ENCODE assay signal across 29 cellular contexts in the genomic region with DNA sequence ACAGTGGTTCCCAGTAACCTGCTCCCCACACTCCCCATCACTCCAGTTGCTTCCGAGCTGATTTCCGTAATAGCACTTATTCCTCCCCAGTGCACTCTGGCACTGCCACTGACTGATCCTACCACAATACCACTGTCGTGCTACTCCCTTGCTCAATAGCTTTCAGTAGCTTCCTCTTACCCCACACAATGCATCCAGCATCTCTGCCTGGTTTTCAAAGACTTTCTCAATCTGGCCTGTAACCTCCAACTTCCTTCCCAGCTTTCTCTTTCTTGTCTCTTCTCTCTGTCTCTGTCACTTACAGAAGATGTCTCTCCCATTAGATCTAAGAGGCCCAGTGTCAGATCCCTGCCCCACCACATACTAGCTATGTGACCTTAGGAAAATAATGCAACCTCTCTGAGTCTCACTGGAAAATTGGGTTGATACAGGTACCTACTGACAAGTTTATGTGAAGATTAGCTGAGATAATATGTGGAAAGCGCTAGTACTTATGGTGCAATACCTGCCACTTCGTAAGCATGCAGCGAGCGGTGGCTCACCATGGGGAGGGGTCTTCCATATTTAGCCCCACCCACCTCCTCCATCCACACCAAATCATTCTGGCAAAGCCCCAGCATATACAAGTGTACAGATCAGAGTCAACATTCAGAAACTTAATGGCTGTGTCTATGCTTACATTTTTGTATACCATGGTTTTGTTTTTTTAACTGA. TPM values are rescaled to one million over a fixed set of nuclear protein-coding genes. Genes with fewer than 3 reads are reported as not detected.
DNase-seq lines count a peak whose midpoint lies in the region; ATAC-seq, FAIRE-seq and TF ChIP-seq lines count a peak whose summit lies in the region.
"Had no signal": no experiment of that assay in that cellular context is flagged by ENCODE, and none has a peak within 500 bp of the region (broad histone marks: within the 10 kb centered on the region; RNA-seq: fewer than 3 reads in every experiment).

No MANE protein-coding gene starts in this region.

- no peak for TF ChIP-seq RAD21 in HepG2 (CRISPR knock-in tag; IDR thresholded peaks at IDR 0.05)

- no peak overlapping the region for H2AFZ ChIP-seq in HepG2 (ENCODE audit: low read length)

- POLR2A ChIA-PET in HepG2 (lab: Yijun Ruan, JAX) = interaction anchor here (0.7 to 6.3 kb wide), 7 partner anchors 9 to 1405 kb away, joined by 3 to 133 read pairs (median 3); partner anchors contain the start of gene SFXN5

- FAIRE-seq in HepG2 (lab: Jason Lieb, UNC) = no peak
- FAIRE-seq in urothelium cell line (lab: Jason Lieb, UNC) = no peak
- FAIRE-seq: endothelial cell of umbilical vein had no signal

- no peak for TF ChIP-seq CTCF in HepG2 (CRISPR knock-in tag; IDR thresholded peaks at IDR 0.05)
- TF ChIP-seq CTCF in omental fat pad (IDR thresholded peaks at IDR 0.05) = no peak

- H3K4me3 ChIP-seq in HepG2 (replicated peaks in 1 of 3; ENCODE audit: insufficient read depth in 1 of 3, low read depth in 2 of 3, low read length in 3 of 3) = no peak overlapping the region
- H3K4me3 ChIP-seq: cardiac muscle cell, HAP-1, testis had no signal

- no peak overlapping the region for H3K4me2 ChIP-seq in HepG2 (ENCODE audit: low read depth, low read length)
- H3K4me2 ChIP-seq: KMS-11, SK-N-SH had no signal

- in situ Hi-C loops in HepG2 (cut with HindIII; ENCODE audit: extremely low pct_ligation_motif_present, low pct_unique_long_range_greater_than_20kb) = no loop called here

- ATAC-seq in Right ventricle myocardium superior (ENCODE audit: poor library complexity) (peak; percentile 49), Right ventricle myocardium inferior (no peak), HepG2 (no peak), omental fat pad (ENCODE audit: low FRiP score) (no peak), GM19351 (IDR thresholded peaks at IDR 0.05; ENCODE audit: unreplicated experiment) (no peak)
- ATAC-seq: activated T-cell treated with anti-CD3 and anti-CD28 coated beads, Interleukin-2, amount 50 U/mL, for 4 hours; naive thymus-derived CD8-positive, alpha-beta T cell had no signal

- CTCF ChIA-PET in HepG2 (lab: Yijun Ruan, JAX; ENCODE audit: low intra/inter-chr PET ratio, low total read pairs) = no interaction called here

- H3K4me1 ChIP-seq in HepG2 (ENCODE audit: insufficient read depth, low read length) = peaks cover 72% of the 10 kb centered on the region
- H3K4me1 ChIP-seq: HAP-1 had no signal

- no peak for TF ChIP-seq POLR2A in HepG2 (IDR thresholded peaks at IDR 0.05; ENCODE audit: insufficient read depth in 1 of 2, low read depth in 2 of 2, low read length in 2 of 2)

- 92% methylated on average over 7 of the region's 7 CpGs for WGBS in HepG2 (ENCODE audit: low lambda C conversion rate)

- no peaks in the 10 kb centered on the region for H4K20me1 ChIP-seq in HepG2 (ENCODE audit: insufficient read depth, low read length)

- intact Hi-C loops in Right ventricle myocardium superior (cut with DNase I) (no loop called here), Right ventricle myocardium inferior (cut with DNase I) (no loop called here), HepG2 (cut with micrococcal nuclease; ENCODE audit: unreplicated experiment) (no loop called here)

- TF ChIP-seq EP300 in HepG2 (IDR thresholded peaks at IDR 0.05; ENCODE audit: low read depth in 2 of 2, low read length in 2 of 2) (no peak), HepG2 (CRISPR knock-in tag; IDR thresholded peaks at IDR 0.05; ENCODE audit: borderline replicate concordance) (no peak)

- DNase-seq in Right ventricle myocardium superior (no peak), Right ventricle myocardium inferior (ENCODE audit: missing footprints) (no peak), SKM-1 (lab: John Stamatoyannopoulos, UW; ENCODE audit: unreplicated experiment) (peak; percentile 97), HepG2 (ENCODE audit: low spot score) (no peak), urothelium cell line (ENCODE audit: low spot score) (no peak), omental fat pad (ENCODE audit: low spot score) (no peak), NCI-H446 treated with DMSO at 0.1 percent for 48 hours (lab: John Stamatoyannopoulos, UW) (no peak)
- DNase-seq: activated CD4-positive, CD25-positive, alpha-beta regulatory T cell treated with anti-CD3 and anti-CD28 coated beads, Interleukin-2, amount 50 U/mL, for 72 hours; activated CD8-positive, alpha-beta memory T cell treated with anti-CD3 and anti-CD28 coated beads for 24 hours; activated naive CD4-positive, alpha-beta T cell treated with Interleukin-2 at 50 U/mL for 16 hours; activated T-cell treated with anti-CD3 and anti-CD28 coated beads, Interleukin-2, amount 50 U/mL, for 4 hours; COR-L47; dermis blood vessel endothelial cell; DMS79; head of caudate nucleus; left cardiac atrium; naive thymus-derived CD8-positive, alpha-beta T cell; NCI-H1092 treated with DMSO at 0.1 percent for 48 hours; NCI-H2029 treated with DMSO at 0.1 percent for 48 hours; NCI-H226; posterior cingulate gyrus; SK-N-SH; testis had no signal

- H3K79me2 ChIP-seq in HepG2 (ENCODE audit: insufficient read depth, low read length) = peaks cover 5% of the 10 kb centered on the region

- no peaks in the 10 kb centered on the region for H3K27me3 ChIP-seq in HepG2 (ENCODE audit: control insufficient read depth in 1 of 2, insufficient read depth in 2 of 2, low read length in 2 of 2)
- H3K27me3 ChIP-seq: cardiac muscle cell, testis had no signal

- H3K27ac ChIP-seq in HepG2 (ENCODE audit: extremely low read length, insufficient read depth, low read length) = peak overlapping the region; percentile 97
- H3K27ac ChIP-seq: 22Rv1, cardiac muscle cell, KMS-11, testis had no signal

- no TSS peak for BruUV-seq in HepG2 (replicated peaks; lab: Mats Ljungman, UMichigan)

- H3K36me3 ChIP-seq in HepG2 (replicated peaks in 1 of 2; ENCODE audit: control insufficient read depth in 1 of 2, insufficient read depth in 2 of 2, low read length in 2 of 2) = peaks cover 0 to 16% of the 10 kb centered on the region in 2 experiments; a peak in 3 of 5 replicates
- H3K36me3 ChIP-seq: cardiac muscle cell, HAP-1 had no signal

- 0 out of 2 replicates have a peak overlapping the region, but pooled peaks have one; percentile 5 for H3K9ac ChIP-seq in HepG2 (ENCODE audit: insufficient read depth, low read depth, low read length)
- H3K9ac ChIP-seq: KMS-11, SK-N-SH had no signal

- no peaks in the 10 kb centered on the region for H3K9me3 ChIP-seq in HepG2 (ENCODE audit: low read length)
- H3K9me3 ChIP-seq: HAP-1, SK-N-SH, testis had no signal

TF ChIP-seq in HepG2, 621 proteins besides CTCF, POLR2A, EP300 and RAD21 (continues in another document):
- TF ChIP-seq JARID2 (CRISPR knock-in tag; IDR thresholded peaks at IDR 0.05; ENCODE audit: insufficient replicate concordance) = no peak
- TF ChIP-seq ZNF556 (CRISPR knock-in tag; IDR thresholded peaks at IDR 0.05; ENCODE audit: borderline replicate concordance) = no peak
- TF ChIP-seq, protein P1, sequence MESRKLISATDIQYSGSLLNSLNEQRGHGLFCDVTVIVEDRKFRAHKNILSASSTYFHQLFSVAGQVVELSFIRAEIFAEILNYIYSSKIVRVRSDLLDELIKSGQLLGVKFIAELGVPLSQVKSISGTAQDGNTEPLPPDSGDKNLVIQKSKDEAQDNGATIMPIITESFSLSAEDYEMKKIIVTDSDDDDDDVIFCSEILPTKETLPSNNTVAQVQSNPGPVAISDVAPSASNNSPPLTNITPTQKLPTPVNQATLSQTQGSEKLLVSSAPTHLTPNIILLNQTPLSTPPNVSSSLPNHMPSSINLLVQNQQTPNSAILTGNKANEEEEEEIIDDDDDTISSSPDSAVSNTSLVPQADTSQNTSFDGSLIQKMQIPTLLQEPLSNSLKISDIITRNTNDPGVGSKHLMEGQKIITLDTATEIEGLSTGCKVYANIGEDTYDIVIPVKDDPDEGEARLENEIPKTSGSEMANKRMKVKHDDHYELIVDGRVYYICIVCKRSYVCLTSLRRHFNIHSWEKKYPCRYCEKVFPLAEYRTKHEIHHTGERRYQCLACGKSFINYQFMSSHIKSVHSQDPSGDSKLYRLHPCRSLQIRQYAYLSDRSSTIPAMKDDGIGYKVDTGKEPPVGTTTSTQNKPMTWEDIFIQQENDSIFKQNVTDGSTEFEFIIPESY (CRISPR knock-in tag; IDR thresholded peaks at IDR 0.05) = peak; percentile 92

RNA-seq across cellular contexts. Expression of gene SFXN5, which starts 36.7 kb away (rescaled TPM):
- total RNA-seq in Right ventricle myocardium superior = 9.7 TPM
- 9.6 TPM for total RNA-seq in Right ventricle myocardium inferior
- total RNA-seq in HepG2 (2016; rRNA removed; fragmentation: Illumina TruSeq; extraction: Trizol) = 22.2 and 34.9 TPM in 2 replicates
- total RNA-seq in HepG2 (2016; cell fraction: cytosol; rRNA removed; fragmentation: Illumina TruSeq; extraction: Trizol; ENCODE audit: low read depth) = 11.0 and 15.1 TPM in 2 replicates
- 21.1 and 36.4 TPM in 2 replicates for total RNA-seq in HepG2 (2016; cell fraction: insoluble cytoplasmic fraction; rRNA removed; fragmentation: Illumina TruSeq; extraction: Trizol)
- 13.2 and 15.3 TPM in 2 replicates for total RNA-seq in HepG2 (2016; cell fraction: membrane; rRNA removed; fragmentation: Illumina TruSeq; extraction: Trizol)
- total RNA-seq in HepG2 (2016; cell fraction: nucleus; rRNA removed; fragmentation: Illumina TruSeq; extraction: Trizol) = 42.2 and 47.8 TPM in 2 replicates
- polyA plus RNA-seq in HepG2 (2011; rRNA removed) = 37.4 and 42.8 TPM in 2 replicates
- polyA plus RNA-seq in HepG2 (2011; cell fraction: cytosol; rRNA removed) = 13.2 and 17.2 TPM in 2 replicates
- 139 and 168 TPM in 2 replicates for polyA plus RNA-seq in HepG2 (2011; cell fraction: nucleus; rRNA removed)
- polyA plus RNA-seq in HepG2 (2012) = 18.2 and 24.8 TPM in 2 replicates
- polyA plus RNA-seq in HepG2 (2016; cell fraction: cytosol; fragmentation: Illumina TruSeq; extraction: Trizol; ENCODE audit: low read depth) = 6.1 and 6.5 TPM in 2 replicates
- polyA plus RNA-seq in HepG2 (2016; cell fraction: insoluble cytoplasmic fraction; fragmentation: Illumina TruSeq; extraction: Trizol; ENCODE audit: low read depth) = 23.9 and 25.9 TPM in 2 replicates
- polyA plus RNA-seq in HepG2 (2016; cell fraction: membrane; fragmentation: Illumina TruSeq; extraction: Trizol; ENCODE audit: low read depth) = 8.0 and 9.0 TPM in 2 replicates
- 68.3 and 69.6 TPM in 2 replicates for polyA plus RNA-seq in HepG2 (2016; cell fraction: nucleus; fragmentation: Illumina TruSeq; extraction: Trizol; ENCODE audit: insufficient read depth, low read depth)
- polyA minus RNA-seq in HepG2 (2011; rRNA and poly(A)+ RNA removed; ENCODE audit: low replicate concordance) = 36.5 and 73.0 TPM in 2 replicates
- 12.6 and 13.0 TPM in 2 replicates for polyA minus RNA-seq in HepG2 (2011; cell fraction: cytosol; rRNA and poly(A)+ RNA removed)
- polyA minus RNA-seq in HepG2 (2011; cell fraction: nucleus; rRNA and poly(A)+ RNA removed) = 49.6 and 54.8 TPM in 2 replicates
- total RNA-seq in omental fat pad = 10 to 100 TPM in 2 of 4 donors, 1 to 10 TPM in 2; 5.1 to 15.6 (median 9.4) TPM
